Comparison of ENCODE assay signal across 21 cellular contexts in genomic region chr5:9864791-9865190, GRCh38.
"Had no signal": no experiment of that assay in that cellular context is flagged by ENCODE, and none has a peak within 500 bp of the region (broad histone marks: within the 10 kb centered on the region; RNA-seq: fewer than 3 reads in every experiment).

No MANE protein-coding gene starts in this region.

- ATAC-seq: effector memory CD8-positive, alpha-beta T cell; gastrocnemius medialis; heart right ventricle; left cardiac atrium; left lung; left ventricle myocardium superior; lower lobe of right lung; mucosa of descending colon had no signal

- H3K4me1 Mint-ChIP-seq: mesothelial cell of epicardium, naive B cell had no signal

- H3K4me1 ChIP-seq: colonic mucosa, esophagus squamous epithelium, gastrocnemius medialis, heart right ventricle, left lung, lower lobe of right lung had no signal

- DNase-seq: colonic mucosa; cortex of kidney; effector CD8-positive, alpha-beta T cell; effector memory CD8-positive, alpha-beta T cell; esophagus squamous epithelium; foreskin fibroblast; foreskin melanocyte; gastrocnemius medialis; glutamatergic neuron; head of caudate nucleus; heart right ventricle; hippocampal formation; left cardiac atrium; left lung; left ventricle myocardium superior; lower lobe of right lung; mesenchymal stem cell; mucosa of descending colon; naive B cell had no signal

- H3K36me3 ChIP-seq: colonic mucosa, esophagus squamous epithelium, gastrocnemius medialis, heart right ventricle, left lung, lower lobe of right lung had no signal

- H3K27me3 Mint-ChIP-seq: dendritic cell treated with granulocyte-macrophage colony-stimulating factor and Interleukin-4, amounts not matched to agents 40 ng/mL and 50 ng/mL, for 4 days; effector memory CD8-positive, alpha-beta T cell had no signal

- H3K4me3 Mint-ChIP-seq: dendritic cell treated with granulocyte-macrophage colony-stimulating factor and Interleukin-4, amounts not matched to agents 40 ng/mL and 50 ng/mL, for 4 days; effector memory CD8-positive, alpha-beta T cell; mesothelial cell of epicardium; naive B cell had no signal

- H3K27ac ChIP-seq: colonic mucosa, esophagus squamous epithelium, gastrocnemius medialis, heart right ventricle, left lung, lower lobe of right lung had no signal

- H3K27ac Mint-ChIP-seq: dendritic cell treated with granulocyte-macrophage colony-stimulating factor and Interleukin-4, amounts not matched to agents 40 ng/mL and 50 ng/mL, for 4 days; effector memory CD8-positive, alpha-beta T cell; mesothelial cell of epicardium; naive B cell had no signal

- H3K27me3 ChIP-seq: colonic mucosa, esophagus squamous epithelium, gastrocnemius medialis, heart right ventricle, left lung had no signal

- H3K4me3 ChIP-seq: colonic mucosa, esophagus squamous epithelium, gastrocnemius medialis, heart right ventricle, left lung, lower lobe of right lung, mucosa of descending colon had no signal
